8 cellular contexts compared by ENCODE assay signal in the genomic region with DNA sequence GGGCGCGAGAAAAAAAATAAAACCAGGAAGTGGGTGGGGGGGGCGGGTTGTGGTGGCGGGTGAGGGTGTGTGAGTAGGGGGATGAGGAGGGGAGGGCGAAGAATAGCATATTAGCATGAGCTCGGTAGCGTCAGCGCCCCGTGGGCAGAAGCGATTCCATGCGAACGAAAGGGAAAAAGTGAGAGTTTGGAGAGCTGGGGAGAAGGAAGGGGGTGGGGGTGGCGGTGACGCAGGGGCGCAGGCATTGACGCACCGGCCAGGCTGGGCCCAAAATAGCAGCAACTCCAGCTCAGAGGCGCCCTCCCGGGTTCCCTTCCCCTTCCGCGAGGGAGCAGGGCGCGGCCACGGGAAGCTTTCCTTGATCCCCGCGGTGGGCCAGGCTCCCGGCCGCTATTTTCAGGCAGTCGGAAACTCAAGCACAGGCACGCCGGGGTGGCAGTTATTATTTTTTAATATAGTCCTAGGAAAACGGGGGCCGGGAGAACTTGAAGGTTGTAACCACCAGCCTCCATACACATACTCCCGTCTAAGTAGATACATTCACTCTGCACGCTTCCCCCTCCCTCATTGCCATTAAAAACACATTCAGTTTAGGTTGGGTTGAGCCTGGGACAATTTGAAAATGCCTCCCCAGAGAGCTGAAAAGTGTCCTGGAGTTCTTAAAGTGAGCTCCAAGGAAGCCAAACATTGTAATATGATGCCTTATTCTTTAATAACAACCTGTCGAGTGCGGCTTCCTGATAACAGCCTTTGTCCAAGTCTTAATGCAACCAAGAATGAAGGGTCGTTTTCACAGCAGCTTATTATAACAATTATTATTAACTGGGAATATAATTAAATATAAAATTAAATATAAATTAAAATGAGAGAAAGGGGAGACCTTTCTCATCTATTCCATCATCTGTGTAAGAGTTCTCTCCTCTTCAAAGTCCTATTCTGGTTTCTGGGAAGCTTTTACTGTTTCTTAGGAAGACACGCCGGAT. TPM values are rescaled to one million over a fixed set of nuclear protein-coding genes. Genes with fewer than 3 reads are reported as not detected.
A peak's percentile ranks its signal among the peaks of the same experiment; 100 is the strongest.
DNase-seq lines count a peak whose midpoint lies in the region; ATAC-seq, FAIRE-seq and TF ChIP-seq lines count a peak whose summit lies in the region.

No MANE protein-coding gene starts in this region.

- H3K36me3 Mint-ChIP-seq in activated CD4-positive, alpha-beta T cell treated with anti-CD3 and anti-CD28 coated beads for 36 hours (ENCODE audit: low read depth), result peaks cover 16% of the 10 kb centered on the region

- peak; percentile 93 for DNase-seq in NCI-H2227 treated with DMSO at 0.1 percent for 48 hours (lab: John Stamatoyannopoulos, UW)
- DNase-seq in activated CD4-positive, alpha-beta T cell treated with anti-CD3 and anti-CD28 coated beads for 36 hours, result peak; percentile 92
- DNase-seq in choroid plexus epithelial cell (ENCODE audit: low read depth), result peak; percentile 90
- peak; percentile 92 to 93 for DNase-seq in left colon
- DNase-seq in stimulated activated CD4-positive, alpha-beta T cell treated with anti-CD3 and anti-CD28 coated beads, Interleukin-1b, Interleukin-23, amount 100 ng/mL, for 4 hours (ENCODE audit: low read depth in 2 of 2), result peak; percentile 71 to 84
- DNase-seq in GM12892 (ENCODE audit: insufficient read length), result no peak

- intact Hi-C loops in activated CD4-positive, alpha-beta T cell treated with anti-CD3 and anti-CD28 coated beads for 36 hours (cut with DNase I, micrococcal nuclease), result loop anchor here (1.0 to 10.0 kb wide), 12 partner anchors 8 to 1563 kb away; a partner anchor contains a TSS
- intact Hi-C loops in left colon (cut with DNase I, micrococcal nuclease), result loop anchor here in 1 of 2 donors (5.0 to 10.0 kb wide), 2 partner anchors 68 to 100 kb away; a partner anchor contains a TSS

- H3K27me3 Mint-ChIP-seq in activated CD4-positive, alpha-beta T cell treated with anti-CD3 and anti-CD28 coated beads for 36 hours, result peaks cover 5% of the 10 kb centered on the region

- peaks cover 51% of the 10 kb centered on the region for H3K4me1 Mint-ChIP-seq in activated CD4-positive, alpha-beta T cell treated with anti-CD3 and anti-CD28 coated beads for 36 hours

- H3K9me3 Mint-ChIP-seq in activated CD4-positive, alpha-beta T cell treated with anti-CD3 and anti-CD28 coated beads for 36 hours (ENCODE audit: low read depth), result no peaks in the 10 kb centered on the region

- TF ChIP-seq POLR2A in GM12892 (IDR thresholded peaks at IDR 0.05; ENCODE audit: low read depth, low read length), result no peak; the same call in 1 of the 2 replicates

- POLR2A ChIA-PET in activated CD4-positive, alpha-beta T cell treated with anti-CD3 and anti-CD28 coated beads for 36 hours (lab: Charles Lee), result interaction anchor here (1.1 to 2.9 kb wide), 7 partner anchors 8 to 1109 kb away, joined by 3 to 35 read pairs (median 5); a partner anchor contains a TSS

- H3K4me3 Mint-ChIP-seq in activated CD4-positive, alpha-beta T cell treated with anti-CD3 and anti-CD28 coated beads for 36 hours, result peak overlapping the region; percentile 85

- CTCF ChIA-PET in activated CD4-positive, alpha-beta T cell treated with anti-CD3 and anti-CD28 coated beads for 36 hours (lab: Charles Lee), result interaction anchor here (0.6 to 3.3 kb wide), 21 partner anchors 8 to 1143 kb away, joined by 3 to 34 read pairs (median 4); no protein-coding TSS in a partner anchor

- peak overlapping the region; percentile 75 for H3K4me3 ChIP-seq in choroid plexus epithelial cell (ENCODE audit: low read depth, low read length)

- peak; percentile 24 for ATAC-seq in GM18498 (IDR thresholded peaks at IDR 0.05; ENCODE audit: unreplicated experiment)
- peak; percentile 17 for ATAC-seq in HG02981 (IDR thresholded peaks at IDR 0.05; ENCODE audit: unreplicated experiment)
- peak; percentile 33 for ATAC-seq in activated CD4-positive, alpha-beta T cell treated with anti-CD3 and anti-CD28 coated beads for 36 hours
- ATAC-seq in left colon, result peak; percentile 63

- FAIRE-seq in GM12892 (lab: Jason Lieb, UNC), result no peak

- H3K27ac Mint-ChIP-seq in activated CD4-positive, alpha-beta T cell treated with anti-CD3 and anti-CD28 coated beads for 36 hours, result peak overlapping the region; percentile 94

- TF ChIP-seq CTCF in choroid plexus epithelial cell (conservative IDR thresholded peaks at IDR 0.05; ENCODE audit: low read depth, low read length), result peak; percentile 34

RNA-seq across cellular contexts. Expression of a gene that starts 2.3 kb away (rescaled TPM):
- 10 to 100 TPM; 19.1 to 23.0 TPM for total RNA-seq in activated CD4-positive, alpha-beta T cell treated with anti-CD3 and anti-CD28 coated beads for 36 hours
- 1 to 10 TPM; 3.4 to 9.7 TPM for total RNA-seq in left colon
- polyA plus RNA-seq in GM12892 (2012; ENCODE audit: missing spikeins), result 0.68 TPM
